23 cellular contexts compared by ENCODE assay signal in genomic region chr6:6886886-6887285, GRCh38.
"Had no signal": no experiment of that assay in that cellular context is flagged by ENCODE, and none has a peak within 500 bp of the region (broad histone marks: within the 10 kb centered on the region; RNA-seq: fewer than 3 reads in every experiment).

No MANE protein-coding gene starts in this region.

- H3K36me3 ChIP-seq: adrenal gland, ascending aorta, brain microvascular endothelial cell, ovary, prostate gland, right atrium auricular region, WERI-Rb-1 had no signal

- H3K27me3 ChIP-seq: adrenal gland, ascending aorta, brain microvascular endothelial cell, foreskin keratinocyte, hepatocyte, ovary, right atrium auricular region had no signal

- H3K4me3 Mint-ChIP-seq: activated CD8-positive, alpha-beta T cell treated with anti-CD3 and anti-CD28 coated beads, Interleukin-2, amount 10 ng/mL, durations not matched to agents 7 days and 5 days; immature natural killer cell; mesothelial cell of epicardium; natural killer cell; stimulated activated naive CD8-positive, alpha-beta T cell treated with anti-CD3 and anti-CD28 coated beads, Interleukin-15, amount 100 ng/mL, for 72 hours had no signal

- H3K4me2 ChIP-seq: hepatocyte had no signal

- H3K4me1 ChIP-seq: ascending aorta, prostate gland had no signal

- H3K27ac Mint-ChIP-seq: activated CD8-positive, alpha-beta T cell treated with anti-CD3 and anti-CD28 coated beads, Interleukin-2, amount 10 ng/mL, durations not matched to agents 7 days and 5 days; immature natural killer cell; mesothelial cell of epicardium; natural killer cell had no signal

- H3K4me3 ChIP-seq: adrenal gland, ascending aorta, hepatocyte, ovary, prostate gland, right atrium auricular region had no signal

- H3K9me3 ChIP-seq: adrenal gland, ascending aorta, ovary, prostate gland, right atrium auricular region had no signal

- H2AFZ ChIP-seq: hepatocyte had no signal

- DNase-seq: activated CD4-positive, alpha-beta T cell treated with anti-CD3 and anti-CD28 coated beads for 1 hour; activated CD4-positive, alpha-beta T cell treated with anti-CD3 and anti-CD28 coated beads, Interleukin-2, amount 50 U/mL, for 1 hour; activated CD8-positive, alpha-beta T cell treated with anti-CD3 and anti-CD28 coated beads, Interleukin-2, amount 10 ng/mL, durations not matched to agents 7 days and 5 days; activated T-cell treated with anti-CD3 and anti-CD28 coated beads, Interleukin-2, amount 50 U/mL, for 1 hour; adrenal gland; brain microvascular endothelial cell; dermis blood vessel endothelial cell; effector CD8-positive, alpha-beta T cell; foreskin keratinocyte; glutamatergic neuron; immature natural killer cell; natural killer cell; stimulated activated CD4-positive, alpha-beta T cell treated with anti-CD3 and anti-CD28 coated beads, Interleukin-1b, Interleukin-23, amount 100 ng/mL, for 48 hours; stimulated activated naive CD8-positive, alpha-beta T cell treated with anti-CD3 and anti-CD28 coated beads, Interleukin-15, amount 100 ng/mL, for 72 hours; WERI-Rb-1 had no signal

- H3K9me3 Mint-ChIP-seq: activated naive CD4-positive, alpha-beta T cell treated with anti-CD3 and anti-CD28 coated beads, Interleukin-2, amount 50 U/mL, for 72 hours; immature natural killer cell; mesothelial cell of epicardium; natural killer cell; stimulated activated naive CD8-positive, alpha-beta T cell treated with anti-CD3 and anti-CD28 coated beads, Interleukin-15, amount 100 ng/mL, for 72 hours had no signal

- ATAC-seq: activated CD8-positive, alpha-beta T cell treated with anti-CD3 and anti-CD28 coated beads, Interleukin-2, amount 10 ng/mL, durations not matched to agents 7 days and 5 days; activated naive CD4-positive, alpha-beta T cell treated with anti-CD3 and anti-CD28 coated beads, Interleukin-2, amount 50 U/mL, for 72 hours; foreskin keratinocyte; left lobe of liver; natural killer cell; stimulated activated naive CD8-positive, alpha-beta T cell treated with anti-CD3 and anti-CD28 coated beads, Interleukin-15, amount 100 ng/mL, for 72 hours had no signal

- H3K36me3 Mint-ChIP-seq: activated naive CD4-positive, alpha-beta T cell treated with anti-CD3 and anti-CD28 coated beads, Interleukin-2, amount 50 U/mL, for 72 hours; immature natural killer cell; mesothelial cell of epicardium; natural killer cell had no signal

- H3K27me3 Mint-ChIP-seq: stimulated activated naive CD8-positive, alpha-beta T cell treated with anti-CD3 and anti-CD28 coated beads, Interleukin-15, amount 100 ng/mL, for 72 hours had no signal

- H3K27ac ChIP-seq: ascending aorta, brain microvascular endothelial cell, foreskin keratinocyte, prostate gland, right atrium auricular region, WERI-Rb-1 had no signal
